In the genomic region with DNA sequence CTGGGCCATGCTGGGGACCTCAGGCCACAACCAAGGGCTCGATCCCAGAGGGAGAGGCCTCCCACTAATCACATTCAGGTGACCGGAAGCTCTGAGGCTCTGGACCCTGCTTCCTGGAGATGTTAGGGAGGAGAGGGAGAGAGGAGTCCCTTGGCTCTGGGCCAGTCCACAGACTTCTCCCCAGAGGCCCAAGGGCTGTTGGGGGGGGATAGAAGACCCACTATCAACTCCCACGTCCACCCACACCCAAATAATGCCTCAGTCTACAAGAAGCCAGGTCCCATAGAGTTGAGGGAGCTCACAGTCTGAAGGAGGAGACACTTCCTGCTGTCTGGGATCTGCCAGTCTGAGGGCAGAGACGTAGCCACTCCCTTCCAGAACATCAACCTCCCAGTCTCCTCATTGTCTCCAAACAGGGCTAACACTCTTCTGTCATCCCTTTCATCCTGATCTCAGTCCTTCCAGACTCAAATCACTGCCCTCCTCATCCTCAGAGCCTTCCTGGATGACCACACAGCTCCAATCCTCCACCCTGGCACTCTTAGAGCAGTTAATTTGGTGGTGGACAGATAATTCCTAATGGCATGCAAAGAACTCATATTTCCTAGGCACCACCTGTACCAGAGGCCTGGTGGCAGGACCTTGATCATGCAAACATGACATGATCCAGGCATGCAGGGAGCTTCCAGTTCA, we compare ENCODE assay signal across 15 cellular contexts.
A peak's percentile ranks its signal among the peaks of the same experiment; 100 is the strongest.
DNase-seq lines count a peak whose midpoint lies in the region; ATAC-seq and TF ChIP-seq lines count a peak whose summit lies in the region.
"Had no signal": no experiment of that assay in that cellular context is flagged by ENCODE, and none has a peak within 500 bp of the region (broad histone marks: within the 10 kb centered on the region; RNA-seq: fewer than 3 reads in every experiment).

No MANE protein-coding gene starts in this region.

- H3K27ac ChIP-seq in heart right ventricle (peak overlapping the region in 7 of 10 donors; percentile 32 to 97 (median 81)), cingulate gyrus (ENCODE audit: low read depth, low read length) (peak overlapping the region; percentile 72), mesodermal cell (ENCODE audit: low read depth, low read length, severe bottlenecking) (peak overlapping the region; percentile 10), uterus (peak overlapping the region; percentile 84 to 87)

- H3K9me3 ChIP-seq in heart right ventricle (peaks cover 0 to 4% (median 0%) of the 10 kb centered on the region in 11 donors), mesodermal cell (ENCODE audit: control insufficient read depth, low read length) (peaks cover 10% of the 10 kb centered on the region), uterus (no peaks in the 10 kb centered on the region)

- no peak for TF ChIP-seq POLR2A in uterus (IDR thresholded peaks at IDR 0.05)

- H3K4me3 ChIP-seq in heart right ventricle, result no peak overlapping the region
- no peak overlapping the region for H3K4me3 ChIP-seq in mesodermal cell (ENCODE audit: extremely low read depth, insufficient read depth, low read length, poor library complexity, severe bottlenecking)
- no peak overlapping the region for H3K4me3 ChIP-seq in uterus

- ATAC-seq in heart right ventricle, result no peak
- ATAC-seq in Right ventricle myocardium superior (ENCODE audit: poor library complexity), result no peak
- ATAC-seq: activated CD8-positive, alpha-beta T cell treated with anti-CD3 and anti-CD28 coated beads for 36 hours; T-cell had no signal

- peaks cover 24 to 89% (median 70%) of the 10 kb centered on the region in 9 donors for H3K4me1 ChIP-seq in heart right ventricle
- H3K4me1 ChIP-seq in mesodermal cell (ENCODE audit: control insufficient read depth, insufficient read depth, low read length, poor library complexity, severe bottlenecking), result peaks cover 59% of the 10 kb centered on the region
- H3K4me1 ChIP-seq in uterus, result peaks cover 7 to 10% of the 10 kb centered on the region in 2 donors

- DNase-seq in heart right ventricle (no peak), Right ventricle myocardium superior (no peak), uterus (peak in 1 of 2 donors; percentile 59), DMS 273 treated with DMSO at 0.1 percent for 48 hours (lab: John Stamatoyannopoulos, UW) (no peak), DMS79 treated with DMSO at 0.1 percent for 48 hours (lab: John Stamatoyannopoulos, UW) (no peak), NCI-H187 (lab: John Stamatoyannopoulos, UW) (no peak)
- DNase-seq: activated CD8-positive, alpha-beta T cell treated with anti-CD3 and anti-CD28 coated beads for 36 hours; activated naive CD4-positive, alpha-beta T cell treated with anti-CD3 and anti-CD28 coated beads for 36 hours; GF-D8; hippocampal formation; NCI-H146; NCI-H82; T-cell had no signal

- no peak for TF ChIP-seq CTCF in heart right ventricle (IDR thresholded peaks at IDR 0.05)
- no peak for TF ChIP-seq CTCF in uterus (IDR thresholded peaks at IDR 0.05)

- no peaks in the 10 kb centered on the region for H3K27me3 ChIP-seq in heart right ventricle
- H3K27me3 ChIP-seq in uterus, result no peaks in the 10 kb centered on the region

- 60 to 73% methylated on average over 4 of the region's 4 CpGs for WGBS in heart right ventricle, 2 donors
- 97 to 100% methylated on average over 1 to 2 of the region's 4 CpGs for whole genome bisulfite sequencing in mesodermal cell (ENCODE audit: insufficient coverage in 2 of 2), 2 experiments

- H3K36me3 ChIP-seq in heart right ventricle (no peaks in the 10 kb centered on the region), mesodermal cell (ENCODE audit: control insufficient read depth, insufficient read depth, low read length) (no peaks in the 10 kb centered on the region), uterus (no peaks in the 10 kb centered on the region)

- intact Hi-C loops in heart right ventricle (cut with DNase I) (no loop called here), Right ventricle myocardium superior (cut with DNase I) (no loop called here), uterus (cut with DNase I; ENCODE audit: low total_unique reads) (no loop called here)

Comparison
In these comparisons a context has a peak if more than half of its experiments do, and no peak if none do; other contexts are left out.
1. H3K27ac ChIP-seq: peak in every context shown above with its lines; median percentile 86 in uterus; 81 in heart right ventricle; 72 in cingulate gyrus; 10 in mesodermal cell.